ENCODE assay signal across 16 cellular contexts in the genomic region with DNA sequence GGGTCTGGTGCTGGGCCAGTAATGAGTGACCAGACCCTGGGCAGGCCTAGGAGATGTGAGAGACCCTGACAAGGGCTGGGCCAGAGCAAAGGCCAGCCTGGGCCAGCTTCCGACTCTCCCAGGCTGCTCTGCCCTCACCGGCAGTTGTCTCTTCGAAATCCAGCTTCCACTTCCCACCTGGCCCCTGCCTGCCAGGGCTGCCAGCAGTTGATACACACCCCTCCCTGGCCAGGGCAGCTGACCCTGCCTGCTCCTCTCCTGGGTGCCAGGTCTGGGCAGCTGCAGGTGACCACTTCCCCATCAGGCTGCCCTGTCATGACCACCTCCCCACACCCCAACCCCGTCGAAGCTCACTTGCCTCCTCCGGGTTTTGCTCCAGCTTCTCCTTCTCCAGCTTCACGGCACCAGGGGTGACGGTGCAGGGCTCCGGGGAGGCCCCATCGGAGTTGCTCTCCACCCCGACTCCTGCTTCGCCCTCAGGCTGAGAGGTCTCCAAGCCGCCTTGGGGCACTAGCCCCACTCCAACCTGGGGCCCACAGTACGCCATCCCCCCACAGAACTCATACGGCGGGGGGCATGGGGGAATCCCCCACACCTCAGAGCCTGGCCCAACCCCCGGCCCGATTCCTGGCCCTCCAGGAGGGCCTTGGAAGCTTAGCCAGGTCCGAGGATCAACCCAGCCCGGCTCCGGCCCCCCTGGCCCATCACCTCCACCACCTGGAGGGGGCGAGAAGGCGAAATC. TPM values are rescaled to one million over a fixed set of nuclear protein-coding genes. Genes with fewer than 3 reads are reported as not detected.
"Had no signal": no experiment of that assay in that cellular context is flagged by ENCODE, and none has a peak within 500 bp of the region (broad histone marks: within the 10 kb centered on the region; RNA-seq: fewer than 3 reads in every experiment).

No MANE protein-coding gene starts in this region.

RNA-seq across cellular contexts. Expression of a gene that starts 0.5 kb away (rescaled TPM):
- total RNA-seq: activated CD4-positive, alpha-beta memory T cell treated with anti-CD3 and anti-CD28 coated beads, Interleukin-2, amount 10 ng/mL, durations not matched to agents 7 days and 5 days; activated CD4-positive, alpha-beta T cell treated with anti-CD3 and anti-CD28 coated beads, Interleukin-2, amount 10 ng/mL, durations not matched to agents 24 days and 14 days; gastrocnemius medialis; neural crest cell; T-helper 2 cell treated with Interferon-gamma antibody and Interleukin-4, amounts not matched to agents 100 ng/mL and 5 ng/mL, for 36 hours had no signal

RNA-seq across cellular contexts. Expression of a gene that starts 31.2 kb away (rescaled TPM):
- total RNA-seq: activated CD4-positive, alpha-beta memory T cell treated with anti-CD3 and anti-CD28 coated beads, Interleukin-2, amount 10 ng/mL, durations not matched to agents 7 days and 5 days; activated CD4-positive, alpha-beta T cell treated with anti-CD3 and anti-CD28 coated beads, Interleukin-2, amount 10 ng/mL, durations not matched to agents 24 days and 14 days; activated naive CD4-positive, alpha-beta T cell treated with anti-CD3 and anti-CD28 coated beads for 36 hours; activated naive CD8-positive, alpha-beta T cell treated with anti-CD3 and anti-CD28 coated beads, Interleukin-2, amount 10 ng/mL, durations not matched to agents 7 days and 5 days; activated T-cell treated with anti-CD3 and anti-CD28 coated beads, Interleukin-2, amount 50 U/mL, for 72 hours; breast epithelium; colonic mucosa; dorsolateral prefrontal cortex; gastrocnemius medialis; liver; mucosa of descending colon; neural crest cell; omental fat pad; right lobe of liver; T-helper 2 cell treated with Interferon-gamma antibody and Interleukin-4, amounts not matched to agents 100 ng/mL and 5 ng/mL, for 36 hours; urinary bladder had no signal

RNA-seq across cellular contexts. Expression of a gene that starts 49.8 kb away (rescaled TPM):
- total RNA-seq: activated CD4-positive, alpha-beta memory T cell treated with anti-CD3 and anti-CD28 coated beads, Interleukin-2, amount 10 ng/mL, durations not matched to agents 7 days and 5 days; activated CD4-positive, alpha-beta T cell treated with anti-CD3 and anti-CD28 coated beads, Interleukin-2, amount 10 ng/mL, durations not matched to agents 24 days and 14 days; activated naive CD4-positive, alpha-beta T cell treated with anti-CD3 and anti-CD28 coated beads for 36 hours; activated naive CD8-positive, alpha-beta T cell treated with anti-CD3 and anti-CD28 coated beads, Interleukin-2, amount 10 ng/mL, durations not matched to agents 7 days and 5 days; activated T-cell treated with anti-CD3 and anti-CD28 coated beads, Interleukin-2, amount 50 U/mL, for 72 hours; colonic mucosa; dorsolateral prefrontal cortex; gastrocnemius medialis; liver; mucosa of descending colon; neural crest cell; omental fat pad; right lobe of liver; T-helper 2 cell treated with Interferon-gamma antibody and Interleukin-4, amounts not matched to agents 100 ng/mL and 5 ng/mL, for 36 hours; urinary bladder had no signal
